In the genomic region with DNA sequence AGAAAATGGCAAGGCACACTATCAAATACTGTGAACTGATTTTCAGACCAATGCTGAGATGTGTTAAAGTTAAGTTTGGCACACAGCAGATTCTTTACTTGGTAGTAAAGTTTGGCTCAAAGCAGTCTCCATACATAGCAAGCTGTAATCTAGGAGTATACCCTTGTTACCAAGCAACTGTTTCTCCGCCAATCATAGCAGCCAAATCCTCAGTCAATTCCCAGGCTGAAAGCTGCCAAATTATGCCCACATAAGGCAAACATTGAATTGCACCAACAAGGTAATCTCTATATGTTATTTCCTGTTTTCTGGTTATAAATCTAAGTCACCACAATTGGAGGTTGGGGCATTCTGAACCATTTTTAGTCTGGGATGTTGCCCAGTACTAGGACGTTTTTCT, we compare ENCODE assay signal across 25 cellular contexts.
"Had no signal": no experiment of that assay in that cellular context is flagged by ENCODE, and none has a peak within 500 bp of the region (broad histone marks: within the 10 kb centered on the region; RNA-seq: fewer than 3 reads in every experiment).

No MANE protein-coding gene starts in this region.

- H3K27ac ChIP-seq: gastroesophageal sphincter, left ventricle myocardium inferior, right atrium auricular region, suprapubic skin had no signal

- DNase-seq: activated CD4-positive, alpha-beta memory T cell treated with anti-CD3 and anti-CD28 coated beads for 36 hours; activated CD4-positive, alpha-beta T cell treated with anti-CD3 and anti-CD28 coated beads, Interleukin-2, amount 10 ng/mL, durations not matched to agents 24 days and 14 days; activated CD4-positive, CD25-positive, alpha-beta regulatory T cell treated with anti-CD3 and anti-CD28 coated beads, Interleukin-2, amount 50 U/mL, for 72 hours; activated CD8-positive, alpha-beta memory T cell treated with anti-CD3 and anti-CD28 coated beads, Interleukin-2, amount 50 U/mL, for 4 hours; activated effector memory CD4-positive, alpha-beta T cell treated with anti-CD3 and anti-CD28 coated beads, Interleukin-2, amount 50 U/mL, for 16 hours; activated naive CD4-positive, alpha-beta T cell treated with anti-CD3 and anti-CD28 coated beads, Interleukin-2, amount 10 ng/mL, durations not matched to agents 7 days and 5 days; activated T-cell treated with anti-CD3 and anti-CD28 coated beads, Interleukin-2, amount 50 U/mL, for 1 hour; amniotic stem cell; caudate nucleus; head of caudate nucleus; hippocampal formation; left ventricle myocardium inferior; mesendoderm; stimulated activated CD4-positive, alpha-beta T cell treated with anti-CD3 and anti-CD28 coated beads, Interleukin-1b, Interleukin-23, amount 100 ng/mL, for 48 hours; stimulated activated CD4-positive, alpha-beta T cell treated with anti-CD3 and anti-CD28 coated beads, Interleukin-4, amount 100 ng/mL, for 4 hours; stimulated activated CD8-positive, alpha-beta memory T cell treated with anti-CD3 and anti-CD28 coated beads, Interleukin-4, amount 100 ng/mL, for 48 hours; stimulated activated naive B cell treated with anti-CD40 and anti-IgM and Interleukin-4, amounts not matched to agents 10 μg/mL and 1 μg/mL and 100 μg/mL, for 72 hours; trophoblast cell had no signal

- H3K9me3 Mint-ChIP-seq: activated CD4-positive, alpha-beta memory T cell treated with anti-CD3 and anti-CD28 coated beads for 36 hours; activated CD4-positive, alpha-beta T cell treated with anti-CD3 and anti-CD28 coated beads, Interleukin-2, amount 10 ng/mL, durations not matched to agents 24 days and 14 days; activated naive CD4-positive, alpha-beta T cell treated with anti-CD3 and anti-CD28 coated beads, Interleukin-2, amount 10 ng/mL, durations not matched to agents 7 days and 5 days; activated T-helper 1 cell treated with anti-CD3 and anti-CD28 coated beads, Interleukin-12 subunit alpha, Interleukin-12 subunit beta, Interleukin-2, Interleukin-4 antibody, amounts not matched to agents 30 ng/mL and 10 ng/mL and 1 ng/mL, durations not matched to agents 14 hours and 24 hours and 36 hours had no signal

- H3K27ac Mint-ChIP-seq: activated CD4-positive, alpha-beta memory T cell treated with anti-CD3 and anti-CD28 coated beads for 36 hours; activated CD4-positive, alpha-beta T cell treated with anti-CD3 and anti-CD28 coated beads, Interleukin-2, amount 10 ng/mL, durations not matched to agents 24 days and 14 days; activated naive CD4-positive, alpha-beta T cell treated with anti-CD3 and anti-CD28 coated beads, Interleukin-2, amount 10 ng/mL, durations not matched to agents 7 days and 5 days; activated T-helper 1 cell treated with anti-CD3 and anti-CD28 coated beads, Interleukin-12 subunit alpha, Interleukin-12 subunit beta, Interleukin-2, Interleukin-4 antibody, amounts not matched to agents 30 ng/mL and 10 ng/mL and 1 ng/mL, durations not matched to agents 14 hours and 24 hours and 36 hours; natural killer cell treated with Interleukin-12 subunit alpha and Interleukin-12 subunit beta and Interleukin-15 and Interleukin-18, amount 100 ng/mL, for 72 hours; stimulated activated naive B cell treated with anti-CD40 and anti-IgM and Interleukin-4, amounts not matched to agents 10 μg/mL and 1 μg/mL and 100 μg/mL, for 72 hours had no signal

- H3K27me3 ChIP-seq: gastroesophageal sphincter, right atrium auricular region, suprapubic skin had no signal

- H3K4me1 ChIP-seq: left ventricle myocardium inferior, right atrium auricular region, suprapubic skin had no signal

- H3K36me3 Mint-ChIP-seq: activated CD4-positive, alpha-beta memory T cell treated with anti-CD3 and anti-CD28 coated beads for 36 hours; activated naive CD4-positive, alpha-beta T cell treated with anti-CD3 and anti-CD28 coated beads, Interleukin-2, amount 10 ng/mL, durations not matched to agents 7 days and 5 days; natural killer cell treated with Interleukin-12 subunit alpha and Interleukin-12 subunit beta and Interleukin-15 and Interleukin-18, amount 100 ng/mL, for 72 hours; stimulated activated naive B cell treated with anti-CD40 and anti-IgM and Interleukin-4, amounts not matched to agents 10 μg/mL and 1 μg/mL and 100 μg/mL, for 72 hours had no signal

- H3K4me1 Mint-ChIP-seq: activated CD4-positive, alpha-beta T cell treated with anti-CD3 and anti-CD28 coated beads, Interleukin-2, amount 10 ng/mL, durations not matched to agents 24 days and 14 days; activated naive CD4-positive, alpha-beta T cell treated with anti-CD3 and anti-CD28 coated beads, Interleukin-2, amount 10 ng/mL, durations not matched to agents 7 days and 5 days; stimulated activated naive B cell treated with anti-CD40 and anti-IgM and Interleukin-4, amounts not matched to agents 10 μg/mL and 1 μg/mL and 100 μg/mL, for 72 hours had no signal

- H3K4me3 Mint-ChIP-seq: activated CD4-positive, alpha-beta memory T cell treated with anti-CD3 and anti-CD28 coated beads for 36 hours; activated CD4-positive, alpha-beta T cell treated with anti-CD3 and anti-CD28 coated beads, Interleukin-2, amount 10 ng/mL, durations not matched to agents 24 days and 14 days; activated naive CD4-positive, alpha-beta T cell treated with anti-CD3 and anti-CD28 coated beads, Interleukin-2, amount 10 ng/mL, durations not matched to agents 7 days and 5 days; activated T-helper 1 cell treated with anti-CD3 and anti-CD28 coated beads, Interleukin-12 subunit alpha, Interleukin-12 subunit beta, Interleukin-2, Interleukin-4 antibody, amounts not matched to agents 30 ng/mL and 10 ng/mL and 1 ng/mL, durations not matched to agents 14 hours and 24 hours and 36 hours; natural killer cell treated with Interleukin-12 subunit alpha and Interleukin-12 subunit beta and Interleukin-15 and Interleukin-18, amount 100 ng/mL, for 72 hours; stimulated activated naive B cell treated with anti-CD40 and anti-IgM and Interleukin-4, amounts not matched to agents 10 μg/mL and 1 μg/mL and 100 μg/mL, for 72 hours had no signal

- H3K4me3 ChIP-seq: gastroesophageal sphincter, left ventricle myocardium inferior, lung, right atrium auricular region, smooth muscle cell, suprapubic skin had no signal

- H3K9me3 ChIP-seq: gastroesophageal sphincter, right atrium auricular region, suprapubic skin had no signal

- H3K27me3 Mint-ChIP-seq: activated CD4-positive, alpha-beta memory T cell treated with anti-CD3 and anti-CD28 coated beads for 36 hours; activated CD4-positive, alpha-beta T cell treated with anti-CD3 and anti-CD28 coated beads, Interleukin-2, amount 10 ng/mL, durations not matched to agents 24 days and 14 days; activated naive CD4-positive, alpha-beta T cell treated with anti-CD3 and anti-CD28 coated beads, Interleukin-2, amount 10 ng/mL, durations not matched to agents 7 days and 5 days; natural killer cell treated with Interleukin-12 subunit alpha and Interleukin-12 subunit beta and Interleukin-15 and Interleukin-18, amount 100 ng/mL, for 72 hours; stimulated activated naive B cell treated with anti-CD40 and anti-IgM and Interleukin-4, amounts not matched to agents 10 μg/mL and 1 μg/mL and 100 μg/mL, for 72 hours had no signal

- H3K36me3 ChIP-seq: gastroesophageal sphincter, left ventricle myocardium inferior, right atrium auricular region, suprapubic skin had no signal
